Comparison of ENCODE assay signal across 36 cellular contexts in genomic region chr13:113466321-113466836, GRCh38.
"Had no signal": no experiment of that assay in that cellular context is flagged by ENCODE, and none has a peak within 500 bp of the region (broad histone marks: within the 10 kb centered on the region; RNA-seq: fewer than 3 reads in every experiment).

No MANE protein-coding gene starts in this region.

- H3K9me3 ChIP-seq: body of pancreas, breast epithelium, MG63, Peyer's patch had no signal

- H3K27ac ChIP-seq: body of pancreas, breast epithelium, Peyer's patch, WERI-Rb-1 had no signal

- H3K4me1 ChIP-seq: body of pancreas, breast epithelium, Peyer's patch had no signal

- H3K4me3 ChIP-seq: body of pancreas, breast epithelium, MG63, Peyer's patch had no signal

- H3K27ac Mint-ChIP-seq: activated CD4-positive, alpha-beta memory T cell treated with anti-CD3 and anti-CD28 coated beads, Interleukin-2, amount 10 ng/mL, durations not matched to agents 7 days and 5 days; activated CD8-positive, alpha-beta memory T cell treated with anti-CD3 and anti-CD28 coated beads, Interleukin-2, amount 10 ng/mL, durations not matched to agents 7 days and 5 days; activated naive CD8-positive, alpha-beta T cell treated with anti-CD3 and anti-CD28 coated beads for 36 hours had no signal

- H3K4me1 Mint-ChIP-seq: activated naive CD8-positive, alpha-beta T cell treated with anti-CD3 and anti-CD28 coated beads for 36 hours had no signal

- H3K9me3 Mint-ChIP-seq: activated CD4-positive, alpha-beta memory T cell treated with anti-CD3 and anti-CD28 coated beads, Interleukin-2, amount 10 ng/mL, durations not matched to agents 7 days and 5 days; activated naive CD8-positive, alpha-beta T cell treated with anti-CD3 and anti-CD28 coated beads for 36 hours had no signal

- ATAC-seq: body of pancreas, PC-3 had no signal

- H3K27me3 Mint-ChIP-seq: activated CD4-positive, alpha-beta memory T cell treated with anti-CD3 and anti-CD28 coated beads, Interleukin-2, amount 10 ng/mL, durations not matched to agents 7 days and 5 days; activated CD8-positive, alpha-beta memory T cell treated with anti-CD3 and anti-CD28 coated beads, Interleukin-2, amount 10 ng/mL, durations not matched to agents 7 days and 5 days; activated naive CD8-positive, alpha-beta T cell treated with anti-CD3 and anti-CD28 coated beads for 36 hours had no signal

- H3K4me3 Mint-ChIP-seq: activated CD4-positive, alpha-beta memory T cell treated with anti-CD3 and anti-CD28 coated beads, Interleukin-2, amount 10 ng/mL, durations not matched to agents 7 days and 5 days; activated CD8-positive, alpha-beta memory T cell treated with anti-CD3 and anti-CD28 coated beads, Interleukin-2, amount 10 ng/mL, durations not matched to agents 7 days and 5 days; activated naive CD8-positive, alpha-beta T cell treated with anti-CD3 and anti-CD28 coated beads for 36 hours had no signal

- H3K36me3 ChIP-seq: breast epithelium had no signal

- DNase-seq: activated CD4-positive, alpha-beta memory T cell treated with anti-CD3 and anti-CD28 coated beads, Interleukin-2, amount 10 ng/mL, durations not matched to agents 7 days and 5 days; activated CD4-positive, alpha-beta T cell treated with anti-CD3 and anti-CD28 coated beads for 1 hour; activated CD4-positive, alpha-beta T cell treated with anti-CD3 and anti-CD28 coated beads for 48 hours; activated CD4-positive, CD25-positive, alpha-beta regulatory T cell; activated CD8-positive, alpha-beta memory T cell treated with anti-CD3 and anti-CD28 coated beads for 24 hours; activated CD8-positive, alpha-beta memory T cell treated with anti-CD3 and anti-CD28 coated beads, Interleukin-2, amount 10 ng/mL, durations not matched to agents 7 days and 5 days; activated CD8-positive, alpha-beta memory T cell treated with anti-CD3 and anti-CD28 coated beads, Interleukin-2, amount 50 U/mL, for 48 hours; activated effector memory CD4-positive, alpha-beta T cell treated with Interleukin-2 at 50 U/mL for 16 hours; activated naive CD4-positive, alpha-beta T cell; activated naive CD4-positive, alpha-beta T cell treated with anti-CD3 and anti-CD28 coated beads, Interleukin-2, amount 50 U/mL, for 16 hours; activated naive CD8-positive, alpha-beta T cell treated with anti-CD3 and anti-CD28 coated beads for 36 hours; activated T-cell treated with anti-CD3 and anti-CD28 coated beads, Interleukin-2, amount 50 U/mL, for 48 hours; amygdala; body of pancreas; Kasumi-1; MG63; MV-4-11; NCI-H1092; NCI-H1436 treated with DMSO at 0.1 percent for 48 hours; NCI-H1694 treated with DMSO at 0.1 percent for 48 hours; NCI-H2029; NCI-H345; NCI-H510A; NCI-H526; NCI-H748 treated with DMSO at 0.1 percent for 48 hours; NK-92 treated with Interleukin-12 subunit alpha and Interleukin-12 subunit beta, amount 100 ng/mL, for 24 hours; PC-3; Peyer's patch; RPMI8226; SIG-M5; SW 1271; T-helper 1 cell; T-helper 2 cell; T-helper 9 cell had no signal
